ENCODE assay signal across 2 cellular contexts in the genomic region with DNA sequence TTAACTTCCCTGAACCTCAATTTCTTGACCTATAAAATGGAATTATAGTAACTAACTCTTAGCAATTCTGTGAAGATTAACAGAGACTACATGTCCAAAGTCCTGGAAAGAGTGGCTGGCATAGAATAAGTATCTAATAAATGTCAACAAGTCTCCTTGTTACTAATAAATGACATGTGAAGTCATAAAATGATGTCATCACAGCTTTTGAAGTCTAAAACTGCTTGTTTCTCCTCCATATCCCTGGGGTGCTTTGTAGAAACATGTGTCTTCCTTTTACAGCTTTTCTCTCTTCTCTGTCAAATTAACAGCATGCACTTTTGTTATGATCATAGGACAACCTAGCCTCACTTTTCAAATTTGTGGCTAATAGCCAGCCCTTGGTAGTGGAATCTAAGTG.
TF ChIP-seq lines count a peak whose summit lies in the region.

No MANE protein-coding gene starts in this region.

TF ChIP-seq in A549, 52 proteins besides CTCF, POLR2A, EP300 and RAD21 (continued from another document):
- TF ChIP-seq MAZ (IDR thresholded peaks at IDR 0.05; ENCODE audit: borderline replicate concordance, low read depth, low read length) (no peak), ESRRA (IDR thresholded peaks at IDR 0.05; ENCODE audit: borderline replicate concordance, low read length) (no peak), HOXB13 (CRISPR knock-in tag; IDR thresholded peaks at IDR 0.05; ENCODE audit: low read depth) (no peak), EHF (CRISPR knock-in tag; IDR thresholded peaks at IDR 0.05) (no peak), RFX5 (IDR thresholded peaks at IDR 0.05) (no peak), MYC (IDR thresholded peaks at IDR 0.05; ENCODE audit: borderline replicate concordance, low read length) (no peak), NPAS2 (CRISPR knock-in tag; IDR thresholded peaks at IDR 0.05; ENCODE audit: borderline replicate concordance) (no peak), CEBPB (IDR thresholded peaks at IDR 0.05) (no peak), CBX2 (IDR thresholded peaks at IDR 0.05; ENCODE audit: borderline replicate concordance, low read depth) (no peak), HDAC2 (IDR thresholded peaks at IDR 0.05) (no peak), RCOR1 (IDR thresholded peaks at IDR 0.05; ENCODE audit: low read depth, low read length) (no peak), MAFK (IDR thresholded peaks at IDR 0.05; ENCODE audit: partially characterized antibody) (no peak), KDM5A (IDR thresholded peaks at IDR 0.05) (no peak)
- TF ChIP-seq, protein P1, sequence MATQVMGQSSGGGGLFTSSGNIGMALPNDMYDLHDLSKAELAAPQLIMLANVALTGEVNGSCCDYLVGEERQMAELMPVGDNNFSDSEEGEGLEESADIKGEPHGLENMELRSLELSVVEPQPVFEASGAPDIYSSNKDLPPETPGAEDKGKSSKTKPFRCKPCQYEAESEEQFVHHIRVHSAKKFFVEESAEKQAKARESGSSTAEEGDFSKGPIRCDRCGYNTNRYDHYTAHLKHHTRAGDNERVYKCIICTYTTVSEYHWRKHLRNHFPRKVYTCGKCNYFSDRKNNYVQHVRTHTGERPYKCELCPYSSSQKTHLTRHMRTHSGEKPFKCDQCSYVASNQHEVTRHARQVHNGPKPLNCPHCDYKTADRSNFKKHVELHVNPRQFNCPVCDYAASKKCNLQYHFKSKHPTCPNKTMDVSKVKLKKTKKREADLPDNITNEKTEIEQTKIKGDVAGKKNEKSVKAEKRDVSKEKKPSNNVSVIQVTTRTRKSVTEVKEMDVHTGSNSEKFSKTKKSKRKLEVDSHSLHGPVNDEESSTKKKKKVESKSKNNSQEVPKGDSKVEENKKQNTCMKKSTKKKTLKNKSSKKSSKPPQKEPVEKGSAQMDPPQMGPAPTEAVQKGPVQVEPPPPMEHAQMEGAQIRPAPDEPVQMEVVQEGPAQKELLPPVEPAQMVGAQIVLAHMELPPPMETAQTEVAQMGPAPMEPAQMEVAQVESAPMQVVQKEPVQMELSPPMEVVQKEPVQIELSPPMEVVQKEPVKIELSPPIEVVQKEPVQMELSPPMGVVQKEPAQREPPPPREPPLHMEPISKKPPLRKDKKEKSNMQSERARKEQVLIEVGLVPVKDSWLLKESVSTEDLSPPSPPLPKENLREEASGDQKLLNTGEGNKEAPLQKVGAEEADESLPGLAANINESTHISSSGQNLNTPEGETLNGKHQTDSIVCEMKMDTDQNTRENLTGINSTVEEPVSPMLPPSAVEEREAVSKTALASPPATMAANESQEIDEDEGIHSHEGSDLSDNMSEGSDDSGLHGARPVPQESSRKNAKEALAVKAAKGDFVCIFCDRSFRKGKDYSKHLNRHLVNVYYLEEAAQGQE (IDR thresholded peaks at IDR 0.05) = no peak
- TF ChIP-seq, protein P2, sequence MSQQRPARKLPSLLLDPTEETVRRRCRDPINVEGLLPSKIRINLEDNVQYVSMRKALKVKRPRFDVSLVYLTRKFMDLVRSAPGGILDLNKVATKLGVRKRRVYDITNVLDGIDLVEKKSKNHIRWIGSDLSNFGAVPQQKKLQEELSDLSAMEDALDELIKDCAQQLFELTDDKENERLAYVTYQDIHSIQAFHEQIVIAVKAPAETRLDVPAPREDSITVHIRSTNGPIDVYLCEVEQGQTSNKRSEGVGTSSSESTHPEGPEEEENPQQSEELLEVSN (IDR thresholded peaks at IDR 0.05; ENCODE audit: borderline replicate concordance, low read depth) = no peak
- TF ChIP-seq, protein P3, sequence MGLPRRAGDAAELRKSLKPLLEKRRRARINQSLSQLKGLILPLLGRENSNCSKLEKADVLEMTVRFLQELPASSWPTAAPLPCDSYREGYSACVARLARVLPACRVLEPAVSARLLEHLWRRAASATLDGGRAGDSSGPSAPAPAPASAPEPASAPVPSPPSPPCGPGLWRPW (IDR thresholded peaks at IDR 0.05) = no peak

TF ChIP-seq in HEK293, 187 proteins besides CTCF, POLR2A, EP300 and RAD21 (continued from another document):
- peak; percentile 86 for TF ChIP-seq TCF7L2 (IDR thresholded peaks at IDR 0.05; ENCODE audit: borderline replicate concordance, low read depth, low read length)
- TF ChIP-seq, protein P4, sequence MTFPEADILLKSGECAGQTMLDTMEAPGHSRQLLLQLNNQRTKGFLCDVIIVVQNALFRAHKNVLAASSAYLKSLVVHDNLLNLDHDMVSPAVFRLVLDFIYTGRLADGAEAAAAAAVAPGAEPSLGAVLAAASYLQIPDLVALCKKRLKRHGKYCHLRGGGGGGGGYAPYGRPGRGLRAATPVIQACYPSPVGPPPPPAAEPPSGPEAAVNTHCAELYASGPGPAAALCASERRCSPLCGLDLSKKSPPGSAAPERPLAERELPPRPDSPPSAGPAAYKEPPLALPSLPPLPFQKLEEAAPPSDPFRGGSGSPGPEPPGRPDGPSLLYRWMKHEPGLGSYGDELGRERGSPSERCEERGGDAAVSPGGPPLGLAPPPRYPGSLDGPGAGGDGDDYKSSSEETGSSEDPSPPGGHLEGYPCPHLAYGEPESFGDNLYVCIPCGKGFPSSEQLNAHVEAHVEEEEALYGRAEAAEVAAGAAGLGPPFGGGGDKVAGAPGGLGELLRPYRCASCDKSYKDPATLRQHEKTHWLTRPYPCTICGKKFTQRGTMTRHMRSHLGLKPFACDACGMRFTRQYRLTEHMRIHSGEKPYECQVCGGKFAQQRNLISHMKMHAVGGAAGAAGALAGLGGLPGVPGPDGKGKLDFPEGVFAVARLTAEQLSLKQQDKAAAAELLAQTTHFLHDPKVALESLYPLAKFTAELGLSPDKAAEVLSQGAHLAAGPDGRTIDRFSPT (tag by site-specific recombination; IDR thresholded peaks at IDR 0.05) = 0 out of 2 replicates have a peak, but pooled peaks have one; percentile 44
- TF ChIP-seq ZNF366 (tag by site-specific recombination; conservative IDR thresholded peaks at IDR 0.05) = no peak
- TF ChIP-seq, protein P5, sequence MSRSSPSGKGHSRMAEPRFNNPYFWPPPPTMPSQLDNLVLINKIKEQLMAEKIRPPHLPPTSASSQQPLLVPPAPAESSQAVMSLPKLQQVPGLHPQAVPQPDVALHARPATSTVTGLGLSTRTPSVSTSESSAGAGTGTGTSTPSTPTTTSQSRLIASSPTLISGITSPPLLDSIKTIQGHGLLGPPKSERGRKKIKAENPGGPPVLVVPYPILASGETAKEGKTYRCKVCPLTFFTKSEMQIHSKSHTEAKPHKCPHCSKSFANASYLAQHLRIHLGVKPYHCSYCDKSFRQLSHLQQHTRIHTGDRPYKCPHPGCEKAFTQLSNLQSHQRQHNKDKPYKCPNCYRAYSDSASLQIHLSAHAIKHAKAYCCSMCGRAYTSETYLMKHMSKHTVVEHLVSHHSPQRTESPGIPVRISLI (tag by site-specific recombination; IDR thresholded peaks at IDR 0.05) = no peak
- no peak for TF ChIP-seq YY2 (tag by site-specific recombination; IDR thresholded peaks at IDR 0.05)
- TF ChIP-seq ZNF76 (tag by site-specific recombination; IDR thresholded peaks at IDR 0.05; ENCODE audit: borderline replicate concordance, low read depth) = no peak
- TF ChIP-seq ZNF426 (tag by site-specific recombination; IDR thresholded peaks at IDR 0.05) = no peak
